Comparison of ENCODE assay signal across 8 cellular contexts in the genomic region with DNA sequence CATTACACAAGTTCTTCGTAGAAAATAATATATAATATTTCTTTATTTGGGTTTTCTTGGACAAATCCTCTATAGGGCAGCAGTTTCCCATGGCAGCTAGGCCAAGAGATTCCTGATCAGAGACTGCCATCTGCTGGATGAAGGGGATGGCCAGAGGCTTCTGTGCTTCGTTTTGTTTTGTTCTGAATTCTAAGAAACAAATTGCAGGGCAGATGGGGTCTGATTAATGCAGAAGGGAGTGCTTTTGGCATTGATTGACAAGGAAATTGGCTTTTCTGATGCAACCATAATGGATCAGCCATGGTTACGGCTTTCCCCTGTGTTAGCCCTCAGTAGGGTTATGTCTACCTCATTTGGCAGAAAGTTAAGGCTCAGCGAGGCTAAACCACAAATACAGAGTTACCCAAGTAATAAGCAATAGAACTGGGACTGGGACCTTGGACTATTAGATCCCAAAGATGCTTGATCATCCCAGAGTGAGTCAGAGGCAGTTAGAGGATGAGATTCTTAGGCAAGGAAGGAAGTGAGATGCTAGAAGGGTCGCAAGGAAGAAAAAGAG.
DNase-seq lines count a peak whose midpoint lies in the region; ATAC-seq, FAIRE-seq and TF ChIP-seq lines count a peak whose summit lies in the region.

No MANE protein-coding gene starts in this region.

- no peak overlapping the region for H3K4me3 ChIP-seq in smooth muscle cell

- H3K9me3 ChIP-seq in smooth muscle cell (replicated peaks; ENCODE audit: low read depth), result no peaks in the 10 kb centered on the region

- FAIRE-seq in H54 (lab: Jason Lieb, UNC), result no peak

- H2AFZ ChIP-seq in smooth muscle cell (ENCODE audit: low read depth), result no peak overlapping the region

- H3K27ac ChIP-seq in smooth muscle cell (ENCODE audit: low read depth), result no peak overlapping the region

- H3K4me2 ChIP-seq in smooth muscle cell, result no peak overlapping the region

- no peaks in the 10 kb centered on the region for H3K79me2 ChIP-seq in smooth muscle cell (ENCODE audit: low read depth)

- no peak for ATAC-seq in HG03095 (IDR thresholded peaks at IDR 0.05; ENCODE audit: unreplicated experiment)

- TF ChIP-seq CTCF in smooth muscle cell (IDR thresholded peaks at IDR 0.05; ENCODE audit: borderline replicate concordance, insufficient read depth, poor library complexity, severe bottlenecking), result peak; percentile 98

- H3K27me3 ChIP-seq in smooth muscle cell (ENCODE audit: low read depth), result no peaks in the 10 kb centered on the region

- no peaks in the 10 kb centered on the region for H3K4me1 ChIP-seq in smooth muscle cell (ENCODE audit: low read depth)

- peak; percentile 3 for DNase-seq in NCI-H510A treated with DMSO at 0.1 percent for 48 hours (lab: John Stamatoyannopoulos, UW)
- DNase-seq in NCI-H510A (lab: John Stamatoyannopoulos, UW), result no peak
- DNase-seq in H54 (ENCODE audit: insufficient read length, low spot score), result peak; percentile 58
- peak; percentile 51 for DNase-seq in NCI-H2029 (lab: John Stamatoyannopoulos, UW)
- DNase-seq in amniotic stem cell (lab: John Stamatoyannopoulos, UW), result peak; percentile 19
- peak; percentile 23 to 57 for DNase-seq in hippocampal formation (lab: John Stamatoyannopoulos, UW)
- peak; percentile 3 for DNase-seq in smooth muscle cell (lab: John Stamatoyannopoulos, UW; ENCODE audit: unreplicated experiment)

- H3K36me3 ChIP-seq in smooth muscle cell (ENCODE audit: low read depth), result no peaks in the 10 kb centered on the region

- TF ChIP-seq POLR2A in H54 (IDR thresholded peaks at IDR 0.05; ENCODE audit: low read depth, low read length), result no peak

- H4K20me1 ChIP-seq in smooth muscle cell (ENCODE audit: low read depth), result no peaks in the 10 kb centered on the region

- H3F3A ChIP-seq in smooth muscle cell (ENCODE audit: low read depth), result no peaks in the 10 kb centered on the region

- no peak overlapping the region for H3K9ac ChIP-seq in smooth muscle cell (ENCODE audit: low read depth)

- WGBS in smooth muscle cell (ENCODE audit: low lambda C conversion rate), result 44% methylated on average over 5 of the region's 5 CpGs
